17 cellular contexts compared by ENCODE assay signal in genomic region chr5:1168751-1169607, GRCh38. TPM values are rescaled to one million over a fixed set of nuclear protein-coding genes. Genes with fewer than 3 reads are reported as not detected.
DNase-seq lines count a peak whose midpoint lies in the region; ATAC-seq and TF ChIP-seq lines count a peak whose summit lies in the region.
"Had no signal": no experiment of that assay in that cellular context is flagged by ENCODE, and none has a peak within 500 bp of the region (broad histone marks: within the 10 kb centered on the region; RNA-seq: fewer than 3 reads in every experiment).

No MANE protein-coding gene starts in this region.

- H3K9me3 ChIP-seq in endodermal cell (ENCODE audit: control insufficient read depth, low read length) = no peaks in the 10 kb centered on the region
- H3K9me3 ChIP-seq: ascending aorta, mucosa of descending colon, thoracic aorta had no signal

- H3K27me3 ChIP-seq in endodermal cell (ENCODE audit: control insufficient read depth, insufficient read depth, low read length, poor library complexity, severe bottlenecking) = no peaks in the 10 kb centered on the region
- H3K27me3 ChIP-seq: ascending aorta had no signal

- no peak overlapping the region for H3K4me3 Mint-ChIP-seq in natural killer cell treated with Interleukin-12 subunit alpha and Interleukin-12 subunit beta and Interleukin-15 and Interleukin-18, amount 100 ng/mL, for 72 hours
- no peak overlapping the region for H3K4me3 Mint-ChIP-seq in natural killer cell
- no peak overlapping the region for H3K4me3 Mint-ChIP-seq in endodermal cell
- H3K4me3 Mint-ChIP-seq: activated naive CD4-positive, alpha-beta T cell treated with anti-CD3 and anti-CD28 coated beads, Interleukin-2, amount 10 ng/mL, durations not matched to agents 7 days and 5 days had no signal

- peak overlapping the region in 1 of 2 donors; percentile 58 for H3K27ac Mint-ChIP-seq in natural killer cell treated with Interleukin-12 subunit alpha and Interleukin-12 subunit beta and Interleukin-15 and Interleukin-18, amount 100 ng/mL, for 72 hours
- H3K27ac Mint-ChIP-seq in natural killer cell = no peak overlapping the region
- no peak overlapping the region for H3K27ac Mint-ChIP-seq in endodermal cell
- H3K27ac Mint-ChIP-seq: activated CD8-positive, alpha-beta T cell treated with anti-CD3 and anti-CD28 coated beads, Interleukin-2, amount 10 ng/mL, durations not matched to agents 7 days and 5 days; activated naive CD4-positive, alpha-beta T cell treated with anti-CD3 and anti-CD28 coated beads, Interleukin-2, amount 10 ng/mL, durations not matched to agents 7 days and 5 days; activated T-cell treated with anti-CD3 and anti-CD28 coated beads, Interleukin-2, amount 50 U/mL, for 24 hours; T-helper 1 cell treated with Interleukin-12 subunit alpha and Interleukin-12 subunit beta and Interleukin-4 antibody, amounts not matched to agents 30 μg/mL and 1 μg/mL, for 36 hours; WTC11 had no signal

- no peaks in the 10 kb centered on the region for H3K9me3 Mint-ChIP-seq in natural killer cell treated with Interleukin-12 subunit alpha and Interleukin-12 subunit beta and Interleukin-15 and Interleukin-18, amount 100 ng/mL, for 72 hours
- H3K9me3 Mint-ChIP-seq in natural killer cell (no peaks in the 10 kb centered on the region), endodermal cell (no peaks in the 10 kb centered on the region)
- H3K9me3 Mint-ChIP-seq: activated naive CD4-positive, alpha-beta T cell treated with anti-CD3 and anti-CD28 coated beads, Interleukin-2, amount 10 ng/mL, durations not matched to agents 7 days and 5 days; activated T-cell treated with anti-CD3 and anti-CD28 coated beads, Interleukin-2, amount 50 U/mL, for 24 hours; T-helper 1 cell treated with Interleukin-12 subunit alpha and Interleukin-12 subunit beta and Interleukin-4 antibody, amounts not matched to agents 30 μg/mL and 1 μg/mL, for 36 hours; WTC11 had no signal

- H3K27me3 Mint-ChIP-seq in natural killer cell treated with Interleukin-12 subunit alpha and Interleukin-12 subunit beta and Interleukin-15 and Interleukin-18, amount 100 ng/mL, for 72 hours = peaks cover 13 to 15% of the 10 kb centered on the region in 2 donors
- H3K27me3 Mint-ChIP-seq in natural killer cell (ENCODE audit: low read depth in 2 of 2) = peaks cover 6 to 19% of the 10 kb centered on the region in 2 donors
- peaks cover 4% of the 10 kb centered on the region for H3K27me3 Mint-ChIP-seq in endodermal cell (ENCODE audit: insufficient read depth)

- no peak for ATAC-seq in natural killer cell treated with Interleukin-12 subunit alpha and Interleukin-12 subunit beta and Interleukin-15 and Interleukin-18, amount 100 ng/mL, for 72 hours
- no peak for ATAC-seq in natural killer cell

- intact Hi-C loops in natural killer cell (cut with micrococcal nuclease) = loop anchor here (1.0 kb wide), 1 partner anchor 476 kb away; no protein-coding TSS in a partner anchor

- no peak overlapping the region for H3K9ac ChIP-seq in endodermal cell (ENCODE audit: extremely low read depth, low read length, poor library complexity, severe bottlenecking)

- no peaks in the 10 kb centered on the region for H3K36me3 ChIP-seq in endodermal cell (ENCODE audit: control insufficient read depth, insufficient read depth, low read length)
- H3K36me3 ChIP-seq: ascending aorta, thoracic aorta had no signal

- H3K4me1 ChIP-seq in endodermal cell (ENCODE audit: control insufficient read depth, insufficient read depth, low read length) = peaks cover 3% of the 10 kb centered on the region
- H3K4me1 ChIP-seq: ascending aorta had no signal

- no peak overlapping the region for H3K4me3 ChIP-seq in endodermal cell (ENCODE audit: low read length)
- H3K4me3 ChIP-seq: ascending aorta, mucosa of descending colon had no signal

- DNase-seq in natural killer cell treated with Interleukin-12 subunit alpha and Interleukin-12 subunit beta and Interleukin-15 and Interleukin-18, amount 100 ng/mL, for 72 hours (ENCODE audit: low spot score) = peak; percentile 60
- DNase-seq in natural killer cell (no peak), NCI-H1694 (lab: John Stamatoyannopoulos, UW) (peak; percentile 43), fibroblast of gingiva (ENCODE audit: low read depth) (peak; percentile 18), endodermal cell (no peak), GM20000 (ENCODE audit: low spot score) (no peak)
- DNase-seq in activated naive CD4-positive, alpha-beta T cell (lab: John Stamatoyannopoulos, UW) = no peak

- WGBS in endodermal cell (ENCODE audit: insufficient coverage in 1 of 2, insufficient read length in 1 of 2), 2 experiments = 95 to 97% methylated on average over 29 to 38 of the region's 38 CpGs

- TF ChIP-seq CTCF in natural killer cell (IDR thresholded peaks at IDR 0.05) (no peak), endodermal cell (conservative IDR thresholded peaks at IDR 0.05) (no peak), GM20000 (IDR thresholded peaks at IDR 0.05; ENCODE audit: extremely low read depth, missing control alignments) (no peak)

- H3K36me3 Mint-ChIP-seq in natural killer cell treated with Interleukin-12 subunit alpha and Interleukin-12 subunit beta and Interleukin-15 and Interleukin-18, amount 100 ng/mL, for 72 hours = no peaks in the 10 kb centered on the region
- H3K36me3 Mint-ChIP-seq in natural killer cell (no peaks in the 10 kb centered on the region), endodermal cell (ENCODE audit: low read depth) (no peaks in the 10 kb centered on the region)
- H3K36me3 Mint-ChIP-seq: activated naive CD4-positive, alpha-beta T cell treated with anti-CD3 and anti-CD28 coated beads, Interleukin-2, amount 10 ng/mL, durations not matched to agents 7 days and 5 days; WTC11 had no signal

- H3K4me1 Mint-ChIP-seq in natural killer cell treated with Interleukin-12 subunit alpha and Interleukin-12 subunit beta and Interleukin-15 and Interleukin-18, amount 100 ng/mL, for 72 hours (ENCODE audit: low read depth in 2 of 2) = peaks cover 12 to 22% of the 10 kb centered on the region in 2 donors
- H3K4me1 Mint-ChIP-seq in natural killer cell (peaks cover 16 to 17% of the 10 kb centered on the region in 2 donors), endodermal cell (peaks cover 12% of the 10 kb centered on the region)

- no peak overlapping the region for H3K27ac ChIP-seq in endodermal cell (ENCODE audit: low read depth, low read length)
- H3K27ac ChIP-seq: ascending aorta, thoracic aorta had no signal

RNA-seq across cellular contexts. Expression of gene SLC6A19, which starts 32.4 kb away (rescaled TPM):
- not detected for total RNA-seq in natural killer cell treated with Interleukin-12 subunit alpha and Interleukin-12 subunit beta and Interleukin-15 and Interleukin-18, amount 100 ng/mL, for 72 hours
- not detected for total RNA-seq in natural killer cell
- total RNA-seq in endodermal cell = under 1 TPM; 0.09 to 0.15 TPM
- not detected for polyA plus RNA-seq in endodermal cell (2013, experiment 1 of 2)
- not detected for polyA plus RNA-seq in endodermal cell (2013, experiment 2 of 2)
- total RNA-seq: activated CD8-positive, alpha-beta T cell treated with anti-CD3 and anti-CD28 coated beads, Interleukin-2, amount 10 ng/mL, durations not matched to agents 7 days and 5 days; ascending aorta; MCF 10A; thoracic aorta had no signal
- polyA plus RNA-seq: esophagus had no signal

RNA-seq across cellular contexts. Expression of gene SLC6A18, which starts 56.2 kb away (rescaled TPM):
- total RNA-seq in natural killer cell treated with Interleukin-12 subunit alpha and Interleukin-12 subunit beta and Interleukin-15 and Interleukin-18, amount 100 ng/mL, for 72 hours = not detected
- total RNA-seq in natural killer cell (not detected), endodermal cell (not detected)
- polyA plus RNA-seq in endodermal cell (2013, experiment 1 of 2) = not detected
- not detected for polyA plus RNA-seq in endodermal cell (2013, experiment 2 of 2)
- total RNA-seq: activated CD8-positive, alpha-beta T cell treated with anti-CD3 and anti-CD28 coated beads, Interleukin-2, amount 10 ng/mL, durations not matched to agents 7 days and 5 days; ascending aorta; MCF 10A; thoracic aorta; WTC11 had no signal
- polyA plus RNA-seq: esophagus had no signal

RNA-seq across cellular contexts. Expression of gene SLC12A7, which starts 57.1 kb away (rescaled TPM):
- total RNA-seq in natural killer cell treated with Interleukin-12 subunit alpha and Interleukin-12 subunit beta and Interleukin-15 and Interleukin-18, amount 100 ng/mL, for 72 hours = 10 to 100 TPM; 13.5 to 21.9 TPM
- total RNA-seq in natural killer cell = 10 to 100 TPM; 53.2 to 92.5 (median 81.3) TPM
- total RNA-seq in endodermal cell = 10 to 100 TPM; 58.9 to 61.6 TPM
- 45.1 TPM for polyA plus RNA-seq in endodermal cell (2013, experiment 1 of 2)
- 40.0 TPM for polyA plus RNA-seq in endodermal cell (2013, experiment 2 of 2)

Comparison
In these comparisons a context has a peak if more than half of its experiments do, and no peak if none do; other contexts are left out.
1. DNase-seq: peak in natural killer cell treated with Interleukin-12 subunit alpha and Interleukin-12 subunit beta and Interleukin-15 and Interleukin-18, amount 100 ng/mL, for 72 hours (single experiment), NCI-H1694 (single experiment) and fibroblast of gingiva (single experiment); none in natural killer cell (single experiment), activated naive CD4-positive, alpha-beta T cell (0 of 4), endodermal cell (single experiment) and GM20000 (single experiment).